In genomic region chr22:36391648-36392047, GRCh38 we compare ENCODE assay signal across 1 cellular context.
TF ChIP-seq lines count a peak whose summit lies in the region.

No MANE protein-coding gene starts in this region.

TF ChIP-seq in K562, 482 proteins besides CTCF, POLR2A, EP300 and RAD21:
- TF ChIP-seq ZSCAN32 (CRISPR knock-in tag; IDR thresholded peaks at IDR 0.05): no peak
- TF ChIP-seq BCLAF1 (IDR thresholded peaks at IDR 0.05; ENCODE audit: borderline replicate concordance in 1 of 2, control insufficient read depth in 1 of 2, low read depth in 2 of 2, low read length in 1 of 2): no peak
- TF ChIP-seq ASH1L (IDR thresholded peaks at IDR 0.05; ENCODE audit: borderline replicate concordance, low read depth, partially characterized antibody): no peak
- no peak for TF ChIP-seq ZNF134 (CRISPR knock-in tag; conservative IDR thresholded peaks at IDR 0.05)
- TF ChIP-seq POLR2AphosphoS2 (IDR thresholded peaks at IDR 0.05; ENCODE audit: low read length): no peak
- no peak for TF ChIP-seq CHD7 (IDR thresholded peaks at IDR 0.05; ENCODE audit: low read depth, low read length)
- no peak for TF ChIP-seq MIER1 (IDR thresholded peaks at IDR 0.05; ENCODE audit: low read depth)
- TF ChIP-seq MECOM (CRISPR knock-in tag; IDR thresholded peaks at IDR 0.05): no peak
- no peak for TF ChIP-seq NFXL1 (CRISPR knock-in tag; IDR thresholded peaks at IDR 0.05)
- TF ChIP-seq ZNF696 (CRISPR knock-in tag; conservative IDR thresholded peaks at IDR 0.05): no peak
- no peak for TF ChIP-seq KDM2B (CRISPR knock-in tag; IDR thresholded peaks at IDR 0.05)
- TF ChIP-seq SIN3B (IDR thresholded peaks at IDR 0.05; ENCODE audit: low read depth): no peak
- TF ChIP-seq C11orf30 (IDR thresholded peaks at IDR 0.05; ENCODE audit: low read depth): no peak
- TF ChIP-seq RBM25 (IDR thresholded peaks at IDR 0.05; ENCODE audit: low read depth, low read length, severe bottlenecking): no peak
- TF ChIP-seq SRSF3 (IDR thresholded peaks at IDR 0.05; ENCODE audit: insufficient read depth, low read length): no peak
